11 cellular contexts compared by ENCODE assay signal in genomic region chr14:93330609-93331000, GRCh38. TPM values are rescaled to one million over a fixed set of nuclear protein-coding genes. Genes with fewer than 3 reads are reported as not detected.
DNase-seq lines count a peak whose midpoint lies in the region; ATAC-seq lines count a peak whose summit lies in the region.
"Had no signal": no experiment of that assay in that cellular context is flagged by ENCODE, and none has a peak within 500 bp of the region (broad histone marks: within the 10 kb centered on the region; RNA-seq: fewer than 3 reads in every experiment).

No MANE protein-coding gene starts in this region.

- H3K27ac Mint-ChIP-seq in stimulated activated naive CD8-positive, alpha-beta T cell treated with anti-CD3 and anti-CD28 coated beads, Interleukin-15, Interleukin-2, amounts not matched to agents 100 ng/mL and 50 ng/mL, for 24 hours, result peak overlapping the region; percentile 45
- no peak overlapping the region for H3K27ac Mint-ChIP-seq in activated naive CD8-positive, alpha-beta T cell treated with anti-CD3 and anti-CD28 coated beads, Interleukin-2, amount 10 ng/mL, durations not matched to agents 7 days and 5 days
- peak overlapping the region; percentile 45 for H3K27ac Mint-ChIP-seq in memory B cell

- peak overlapping the region; percentile 91 for H3K4me3 Mint-ChIP-seq in stimulated activated naive CD8-positive, alpha-beta T cell treated with anti-CD3 and anti-CD28 coated beads, Interleukin-15, Interleukin-2, amounts not matched to agents 100 ng/mL and 50 ng/mL, for 24 hours
- peak overlapping the region; percentile 89 for H3K4me3 Mint-ChIP-seq in activated naive CD8-positive, alpha-beta T cell treated with anti-CD3 and anti-CD28 coated beads, Interleukin-2, amount 10 ng/mL, durations not matched to agents 7 days and 5 days
- H3K4me3 Mint-ChIP-seq in memory B cell, result peak overlapping the region; percentile 91

- H3K4me1 Mint-ChIP-seq in stimulated activated naive CD8-positive, alpha-beta T cell treated with anti-CD3 and anti-CD28 coated beads, Interleukin-15, Interleukin-2, amounts not matched to agents 100 ng/mL and 50 ng/mL, for 24 hours (ENCODE audit: low read depth), result peaks cover 61% of the 10 kb centered on the region
- peaks cover 29% of the 10 kb centered on the region for H3K4me1 Mint-ChIP-seq in activated naive CD8-positive, alpha-beta T cell treated with anti-CD3 and anti-CD28 coated beads, Interleukin-2, amount 10 ng/mL, durations not matched to agents 7 days and 5 days
- peaks cover 42% of the 10 kb centered on the region for H3K4me1 Mint-ChIP-seq in memory B cell

- DNase-seq in stimulated activated naive CD8-positive, alpha-beta T cell treated with anti-CD3 and anti-CD28 coated beads, Interleukin-15, Interleukin-2, amounts not matched to agents 100 U/mL and 50 U/mL, for 24 hours, result no peak
- DNase-seq in activated naive CD8-positive, alpha-beta T cell treated with anti-CD3 and anti-CD28 coated beads, Interleukin-2, amount 10 ng/mL, durations not matched to agents 7 days and 5 days, result no peak
- DNase-seq in memory B cell (ENCODE audit: low spot score in 2 of 2), result no peak
- DNase-seq in NCI-H510A (lab: John Stamatoyannopoulos, UW), result no peak
- no peak for DNase-seq in left lobe of liver (ENCODE audit: low spot score)
- DNase-seq: testis had no signal

- H3K27me3 Mint-ChIP-seq in stimulated activated naive CD8-positive, alpha-beta T cell treated with anti-CD3 and anti-CD28 coated beads, Interleukin-15, Interleukin-2, amounts not matched to agents 100 ng/mL and 50 ng/mL, for 24 hours, result no peaks in the 10 kb centered on the region
- no peaks in the 10 kb centered on the region for H3K27me3 Mint-ChIP-seq in activated naive CD8-positive, alpha-beta T cell treated with anti-CD3 and anti-CD28 coated beads, Interleukin-2, amount 10 ng/mL, durations not matched to agents 7 days and 5 days
- no peaks in the 10 kb centered on the region for H3K27me3 Mint-ChIP-seq in memory B cell

- POLR2A ChIA-PET in activated naive CD8-positive, alpha-beta T cell treated with anti-CD3 and anti-CD28 coated beads, Interleukin-2, amount 10 ng/mL, durations not matched to agents 7 days and 5 days (lab: Charles Lee), result interaction anchor here (1.5 kb wide), 1 partner anchor 100 kb away, joined by 3 read pairs; no protein-coding TSS in a partner anchor

- no peak for ATAC-seq in stimulated activated naive CD8-positive, alpha-beta T cell treated with anti-CD3 and anti-CD28 coated beads, Interleukin-15, Interleukin-2, amounts not matched to agents 100 U/mL and 50 U/mL, for 24 hours
- no peak for ATAC-seq in activated naive CD8-positive, alpha-beta T cell treated with anti-CD3 and anti-CD28 coated beads, Interleukin-2, amount 10 ng/mL, durations not matched to agents 7 days and 5 days (ENCODE audit: low read depth)
- ATAC-seq in memory B cell (ENCODE audit: low read depth) (no peak), HG03108 (IDR thresholded peaks at IDR 0.05; ENCODE audit: unreplicated experiment) (no peak), left lobe of liver (no peak), HG02840 (IDR thresholded peaks at IDR 0.05; ENCODE audit: low FRiP score, unreplicated experiment) (no peak)
- ATAC-seq: gastroesophageal sphincter had no signal

- H3K9me3 Mint-ChIP-seq in stimulated activated naive CD8-positive, alpha-beta T cell treated with anti-CD3 and anti-CD28 coated beads, Interleukin-15, Interleukin-2, amounts not matched to agents 100 ng/mL and 50 ng/mL, for 24 hours, result no peaks in the 10 kb centered on the region
- H3K9me3 Mint-ChIP-seq in activated naive CD8-positive, alpha-beta T cell treated with anti-CD3 and anti-CD28 coated beads, Interleukin-2, amount 10 ng/mL, durations not matched to agents 7 days and 5 days, result peaks cover 2% of the 10 kb centered on the region
- H3K9me3 Mint-ChIP-seq in memory B cell, result no peaks in the 10 kb centered on the region
- H3K9me3 Mint-ChIP-seq: CD14-positive monocyte had no signal

- H3K36me3 Mint-ChIP-seq in stimulated activated naive CD8-positive, alpha-beta T cell treated with anti-CD3 and anti-CD28 coated beads, Interleukin-15, Interleukin-2, amounts not matched to agents 100 ng/mL and 50 ng/mL, for 24 hours (ENCODE audit: low read depth), result no peaks in the 10 kb centered on the region
- peaks cover 4% of the 10 kb centered on the region for H3K36me3 Mint-ChIP-seq in activated naive CD8-positive, alpha-beta T cell treated with anti-CD3 and anti-CD28 coated beads, Interleukin-2, amount 10 ng/mL, durations not matched to agents 7 days and 5 days
- no peaks in the 10 kb centered on the region for H3K36me3 Mint-ChIP-seq in memory B cell

RNA-seq across cellular contexts. Expression of gene BTBD7, which starts 2.2 kb away (rescaled TPM):
- total RNA-seq in activated naive CD8-positive, alpha-beta T cell treated with anti-CD3 and anti-CD28 coated beads, Interleukin-2, amount 10 ng/mL, durations not matched to agents 7 days and 5 days, result 10 to 100 TPM; 22.3 to 24.8 TPM
- 11.0 TPM for total RNA-seq in left lobe of liver

RNA-seq across cellular contexts. Expression of gene COX8C, which starts 16.4 kb away (rescaled TPM):
- total RNA-seq in activated naive CD8-positive, alpha-beta T cell treated with anti-CD3 and anti-CD28 coated beads, Interleukin-2, amount 10 ng/mL, durations not matched to agents 7 days and 5 days, result not detected
- total RNA-seq in left lobe of liver, result not detected
- total RNA-seq: gastroesophageal sphincter had no signal
